1 cellular context compared by ENCODE assay signal in the genomic region with DNA sequence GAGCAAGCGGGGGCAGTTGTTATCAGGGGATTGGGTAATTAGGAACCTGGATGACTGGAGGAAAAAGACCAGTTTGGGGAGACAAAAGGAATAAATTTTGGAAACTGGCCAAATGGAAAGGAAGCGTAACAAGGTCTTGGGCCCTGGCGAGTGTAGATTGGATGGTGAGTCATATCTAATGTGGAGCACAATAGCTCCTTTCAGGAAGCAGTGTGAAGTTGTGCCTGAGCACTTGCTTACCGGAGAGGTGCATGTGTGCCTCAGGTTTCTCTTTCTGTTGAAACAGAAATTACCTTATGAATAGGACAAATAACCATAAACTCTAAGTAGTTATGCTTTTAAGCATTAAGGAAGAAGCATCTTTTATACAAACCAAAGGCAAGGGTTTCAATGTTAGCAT.
TF ChIP-seq lines count a peak whose summit lies in the region.

No MANE protein-coding gene starts in this region.

TF ChIP-seq in GM23338, 12 proteins besides CTCF, POLR2A, EP300 and RAD21 (continued from another document):
- TF ChIP-seq, protein P1, sequence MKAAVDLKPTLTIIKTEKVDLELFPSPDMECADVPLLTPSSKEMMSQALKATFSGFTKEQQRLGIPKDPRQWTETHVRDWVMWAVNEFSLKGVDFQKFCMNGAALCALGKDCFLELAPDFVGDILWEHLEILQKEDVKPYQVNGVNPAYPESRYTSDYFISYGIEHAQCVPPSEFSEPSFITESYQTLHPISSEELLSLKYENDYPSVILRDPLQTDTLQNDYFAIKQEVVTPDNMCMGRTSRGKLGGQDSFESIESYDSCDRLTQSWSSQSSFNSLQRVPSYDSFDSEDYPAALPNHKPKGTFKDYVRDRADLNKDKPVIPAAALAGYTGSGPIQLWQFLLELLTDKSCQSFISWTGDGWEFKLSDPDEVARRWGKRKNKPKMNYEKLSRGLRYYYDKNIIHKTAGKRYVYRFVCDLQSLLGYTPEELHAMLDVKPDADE (IDR thresholded peaks at IDR 0.05) = no peak
